In genomic region chr11:57534449-57534848, GRCh38 we compare ENCODE assay signal across 6 cellular contexts. TPM values are rescaled to one million over a fixed set of nuclear protein-coding genes. Genes with fewer than 3 reads are reported as not detected.
"Had no signal": no experiment of that assay in that cellular context is flagged by ENCODE, and none has a peak within 500 bp of the region (broad histone marks: within the 10 kb centered on the region; RNA-seq: fewer than 3 reads in every experiment).

No MANE protein-coding gene starts in this region.

RNA-seq across cellular contexts. Expression of gene SMTNL1, which starts 2.9 kb away (rescaled TPM):
- total RNA-seq: GM23248, H1, H4, H7, H9, HFFc6 had no signal
- polyA plus RNA-seq: GM23248 had no signal
